In genomic region chr5:140557965-140558364, GRCh38 we compare ENCODE assay signal across 7 cellular contexts. TPM values are rescaled to one million over a fixed set of nuclear protein-coding genes. Genes with fewer than 3 reads are reported as not detected.
DNase-seq lines count a peak whose midpoint lies in the region; ATAC-seq, FAIRE-seq and TF ChIP-seq lines count a peak whose summit lies in the region.

No MANE protein-coding gene starts in this region.

- H3K27me3 Mint-ChIP-seq in activated CD8-positive, alpha-beta T cell treated with anti-CD3 and anti-CD28 coated beads, Interleukin-2, amount 10 ng/mL, durations not matched to agents 7 days and 5 days (ENCODE audit: low read depth): no peaks in the 10 kb centered on the region

- no peak overlapping the region for H2AFZ ChIP-seq in keratinocyte (ENCODE audit: control insufficient read depth, low read length)

- CTCF ChIA-PET in activated CD8-positive, alpha-beta T cell treated with anti-CD3 and anti-CD28 coated beads, Interleukin-2, amount 10 ng/mL, durations not matched to agents 7 days and 5 days (lab: Charles Lee): interaction anchor here (2.7 kb wide), 1 partner anchor 11 kb away, joined by 15 read pairs; the partner anchor contains the start of gene EIF4EBP3

- H3K27me3 ChIP-seq in HUES6 (ENCODE audit: control insufficient read depth, insufficient read depth, low read length) (no peaks in the 10 kb centered on the region), keratinocyte (ENCODE audit: control insufficient read depth, extremely low read depth, insufficient read depth, low read length) (no peaks in the 10 kb centered on the region), stomach smooth muscle (ENCODE audit: control insufficient read depth in 1 of 2, insufficient read depth in 2 of 2, low read length in 2 of 2) (no peaks in the 10 kb centered on the region)

- H3K27ac Mint-ChIP-seq in activated CD8-positive, alpha-beta T cell treated with anti-CD3 and anti-CD28 coated beads, Interleukin-2, amount 10 ng/mL, durations not matched to agents 7 days and 5 days: peak overlapping the region; percentile 82

- no peak for ATAC-seq in activated CD8-positive, alpha-beta T cell treated with anti-CD3 and anti-CD28 coated beads, Interleukin-2, amount 10 ng/mL, durations not matched to agents 7 days and 5 days
- no peak for ATAC-seq in GM21360 (IDR thresholded peaks at IDR 0.05; ENCODE audit: unreplicated experiment)

- H3K9me3 ChIP-seq in HUES6 (ENCODE audit: control insufficient read depth, insufficient read depth, low read depth, low read length) (no peaks in the 10 kb centered on the region), keratinocyte (ENCODE audit: control insufficient read depth, low read depth, low read length) (no peaks in the 10 kb centered on the region), stomach smooth muscle (ENCODE audit: control insufficient read depth in 2 of 2, low read length in 2 of 2) (no peaks in the 10 kb centered on the region)

- H3K4me1 Mint-ChIP-seq in activated CD8-positive, alpha-beta T cell treated with anti-CD3 and anti-CD28 coated beads, Interleukin-2, amount 10 ng/mL, durations not matched to agents 7 days and 5 days (ENCODE audit: low read depth): peaks cover 46% of the 10 kb centered on the region

- dilution Hi-C loops in keratinocyte (cut with MboI; ENCODE audit: extremely low pct_ligation_motif_present, low sequenced_read_pairs): no loop called here

- FAIRE-seq in keratinocyte (lab: Jason Lieb, UNC): no peak

- POLR2A ChIA-PET in activated CD8-positive, alpha-beta T cell treated with anti-CD3 and anti-CD28 coated beads, Interleukin-2, amount 10 ng/mL, durations not matched to agents 7 days and 5 days (lab: Charles Lee): interaction anchor here (0.6 to 1.9 kb wide), 11 partner anchors 8 to 157 kb away, joined by 3 to 39 read pairs (median 4); partner anchors contain the start of genes EIF4EBP3, HARS1, HARS2 and IK

- peak overlapping the region; percentile 77 for H3K4me3 Mint-ChIP-seq in activated CD8-positive, alpha-beta T cell treated with anti-CD3 and anti-CD28 coated beads, Interleukin-2, amount 10 ng/mL, durations not matched to agents 7 days and 5 days

- H3K9me3 Mint-ChIP-seq in activated CD8-positive, alpha-beta T cell treated with anti-CD3 and anti-CD28 coated beads, Interleukin-2, amount 10 ng/mL, durations not matched to agents 7 days and 5 days (ENCODE audit: insufficient read depth): no peaks in the 10 kb centered on the region

- H3K4me3 ChIP-seq in HUES6 (ENCODE audit: low read depth, low read length): peak overlapping the region; percentile 85
- H3K4me3 ChIP-seq in keratinocyte (ENCODE audit: control insufficient read depth in 2 of 3, extremely low read depth in 1 of 3, insufficient read depth in 2 of 3, low read depth in 1 of 3, low read length in 3 of 3): no peak overlapping the region
- H3K4me3 ChIP-seq in stomach smooth muscle (ENCODE audit: low read length in 2 of 2): peak overlapping the region; percentile 87 to 92

- H3K27ac ChIP-seq in HUES6 (ENCODE audit: low read depth, low read length) (peak overlapping the region; percentile 87; the same call in 1 of the 2 replicates), keratinocyte (ENCODE audit: control insufficient read depth, insufficient read depth, low read length) (no peak overlapping the region), stomach smooth muscle (ENCODE audit: low read length) (peak overlapping the region; percentile 92)

- no peak for DNase-seq in activated CD8-positive, alpha-beta T cell treated with anti-CD3 and anti-CD28 coated beads, Interleukin-2, amount 10 ng/mL, durations not matched to agents 7 days and 5 days
- DNase-seq in keratinocyte (ENCODE audit: low read depth, low spot score): no peak
- no peak for DNase-seq in NCI-H1694 (lab: John Stamatoyannopoulos, UW)
- DNase-seq in NCI-H146 (lab: John Stamatoyannopoulos, UW): no peak

- H4K20me1 ChIP-seq in keratinocyte (ENCODE audit: control insufficient read depth, extremely low read depth, insufficient read depth, low read length): no peaks in the 10 kb centered on the region

- H3K79me2 ChIP-seq in keratinocyte (ENCODE audit: control insufficient read depth, insufficient read depth, low read length): peaks cover 39% of the 10 kb centered on the region

- no peak for TF ChIP-seq CTCF in keratinocyte (optimal IDR thresholded peaks at IDR 0.05 in 1 of 3, IDR thresholded peaks at IDR 0.05 in 1 of 3, conservative IDR thresholded peaks at IDR 0.05 in 1 of 3; ENCODE audit: extremely low read depth in 1 of 3, insufficient read depth in 2 of 3, low read length in 3 of 3)

- peak overlapping the region; percentile 92 for H3K4me2 ChIP-seq in keratinocyte (ENCODE audit: control insufficient read depth, extremely low read depth, insufficient read depth, low read depth, low read length)

- H3K36me3 ChIP-seq in HUES6 (ENCODE audit: control insufficient read depth, insufficient read depth, low read length): peaks cover 36% of the 10 kb centered on the region
- peaks cover 0 to 7% of the 10 kb centered on the region in 2 experiments for H3K36me3 ChIP-seq in keratinocyte (ENCODE audit: control insufficient read depth in 2 of 2, extremely low read depth in 1 of 2, insufficient read depth in 2 of 2, low read length in 2 of 2)
- H3K36me3 ChIP-seq in stomach smooth muscle (ENCODE audit: control insufficient read depth in 2 of 2, insufficient read depth in 2 of 2, low read length in 2 of 2): peaks cover 6 to 13% of the 10 kb centered on the region in 2 donors

- H3K4me1 ChIP-seq in HUES6 (ENCODE audit: control insufficient read depth, insufficient read depth, low read length) (peaks cover 14% of the 10 kb centered on the region; the same call in 1 of the 2 replicates), keratinocyte (ENCODE audit: control insufficient read depth, extremely low read depth, insufficient read depth, low read length) (peaks cover 30% of the 10 kb centered on the region), stomach smooth muscle (ENCODE audit: control insufficient read depth, insufficient read depth, low read length) (peaks cover 33% of the 10 kb centered on the region)

- H3K9ac ChIP-seq in HUES6 (ENCODE audit: low read length) (peak overlapping the region; percentile 96), keratinocyte (ENCODE audit: control insufficient read depth, extremely low read depth, insufficient read depth, low read length) (no peak overlapping the region), stomach smooth muscle (ENCODE audit: low read length in 2 of 2) (peak overlapping the region in 1 of 2 donors; percentile 93)

- peaks cover 3% of the 10 kb centered on the region for H3K9me1 ChIP-seq in keratinocyte (ENCODE audit: control insufficient read depth, extremely low read depth, insufficient read depth, low read length)

- peaks cover 33% of the 10 kb centered on the region for H3K36me3 Mint-ChIP-seq in activated CD8-positive, alpha-beta T cell treated with anti-CD3 and anti-CD28 coated beads, Interleukin-2, amount 10 ng/mL, durations not matched to agents 7 days and 5 days (ENCODE audit: low read depth)

RNA-seq across cellular contexts. Expression of gene SRA1, which starts 0.7 kb away (rescaled TPM):
- total RNA-seq in activated CD8-positive, alpha-beta T cell treated with anti-CD3 and anti-CD28 coated beads, Interleukin-2, amount 10 ng/mL, durations not matched to agents 7 days and 5 days: 10 to 100 TPM; 42.7 to 43.4 TPM
- 19.3 to 48.3 TPM (median 32.4 TPM) in 3 replicates for polyA plus RNA-seq in keratinocyte
- 35.5 TPM for polyA plus RNA-seq in keratinocyte (2011; ENCODE audit: low read depth)
- polyA plus RNA-seq in keratinocyte (2011; cell fraction: cytosol; rRNA removed): 26.3 and 34.7 TPM in 2 replicates
- 21.1 and 23.6 TPM in 2 replicates for polyA plus RNA-seq in keratinocyte (2011; cell fraction: nucleus; rRNA removed)
- 25.5 and 37.0 TPM in 2 replicates for polyA plus RNA-seq in keratinocyte (2012; ENCODE audit: low replicate concordance)
- 12.3 to 17.8 TPM (median 13.8 TPM) in 3 replicates for polyA minus RNA-seq in keratinocyte
- 23.0 TPM for polyA minus RNA-seq in keratinocyte (2011; cell fraction: cytosol; rRNA and poly(A)+ RNA removed)
- polyA minus RNA-seq in keratinocyte (2011; cell fraction: nucleus; rRNA and poly(A)+ RNA removed): 3.3 and 3.8 TPM in 2 replicates

RNA-seq across cellular contexts. Expression of gene APBB3, which starts 6.4 kb away (rescaled TPM):
- total RNA-seq in activated CD8-positive, alpha-beta T cell treated with anti-CD3 and anti-CD28 coated beads, Interleukin-2, amount 10 ng/mL, durations not matched to agents 7 days and 5 days: 10 to 100 TPM; 24.1 to 25.0 TPM
- polyA plus RNA-seq in keratinocyte: 6.7 to 12.4 TPM (median 7.1 TPM) in 3 replicates
- 4.0 TPM for polyA plus RNA-seq in keratinocyte (2011; ENCODE audit: low read depth)
- polyA plus RNA-seq in keratinocyte (2011; cell fraction: cytosol; rRNA removed): 1.4 and 2.4 TPM in 2 replicates
- polyA plus RNA-seq in keratinocyte (2011; cell fraction: nucleus; rRNA removed): 40.3 and 44.0 TPM in 2 replicates
- 4.4 and 17.2 TPM in 2 replicates for polyA plus RNA-seq in keratinocyte (2012; ENCODE audit: low replicate concordance)
- polyA minus RNA-seq in keratinocyte: 12.6 to 18.5 TPM (median 15.9 TPM) in 3 replicates
- polyA minus RNA-seq in keratinocyte (2011; cell fraction: cytosol; rRNA and poly(A)+ RNA removed): 2.1 TPM
- polyA minus RNA-seq in keratinocyte (2011; cell fraction: nucleus; rRNA and poly(A)+ RNA removed): 5.9 and 8.6 TPM in 2 replicates

RNA-seq across cellular contexts. Expression of gene SLC35A4, which starts 6.7 kb away (rescaled TPM):
- total RNA-seq in activated CD8-positive, alpha-beta T cell treated with anti-CD3 and anti-CD28 coated beads, Interleukin-2, amount 10 ng/mL, durations not matched to agents 7 days and 5 days: 10 to 100 TPM; 88.9 to 98.2 TPM
- 63.1 to 95.7 TPM (median 63.5 TPM) in 3 replicates for polyA plus RNA-seq in keratinocyte
- 7.7 TPM for polyA plus RNA-seq in keratinocyte (2011; ENCODE audit: low read depth)
- 80.5 and 89.5 TPM in 2 replicates for polyA plus RNA-seq in keratinocyte (2011; cell fraction: cytosol; rRNA removed)
- 65.0 and 85.0 TPM in 2 replicates for polyA plus RNA-seq in keratinocyte (2011; cell fraction: nucleus; rRNA removed)
- 69.7 and 77.9 TPM in 2 replicates for polyA plus RNA-seq in keratinocyte (2012; ENCODE audit: low replicate concordance)
- polyA minus RNA-seq in keratinocyte: 70.9 to 195 TPM (median 80.6 TPM) in 3 replicates
- 38.2 TPM for polyA minus RNA-seq in keratinocyte (2011; cell fraction: cytosol; rRNA and poly(A)+ RNA removed)
- polyA minus RNA-seq in keratinocyte (2011; cell fraction: nucleus; rRNA and poly(A)+ RNA removed): 16.8 and 37.3 TPM in 2 replicates

RNA-seq across cellular contexts. Expression of gene EIF4EBP3, which starts 10.5 kb away (rescaled TPM):
- total RNA-seq in activated CD8-positive, alpha-beta T cell treated with anti-CD3 and anti-CD28 coated beads, Interleukin-2, amount 10 ng/mL, durations not matched to agents 7 days and 5 days: 1 to 10 TPM; 7.4 to 8.6 TPM
- polyA plus RNA-seq in keratinocyte: 4.9 to 7.7 TPM (median 5.2 TPM) in 3 replicates
- 12.4 TPM for polyA plus RNA-seq in keratinocyte (2011; ENCODE audit: low read depth)
- 3.7 and 6.6 TPM in 2 replicates for polyA plus RNA-seq in keratinocyte (2011; cell fraction: cytosol; rRNA removed)
- polyA plus RNA-seq in keratinocyte (2011; cell fraction: nucleus; rRNA removed): 6.3 and 8.3 TPM in 2 replicates
- polyA plus RNA-seq in keratinocyte (2012; ENCODE audit: low replicate concordance): 7.0 and 36.5 TPM in 2 replicates
- 1.6 to 4.5 TPM (median 2.9 TPM) in 3 replicates for polyA minus RNA-seq in keratinocyte
- 3.6 TPM for polyA minus RNA-seq in keratinocyte (2011; cell fraction: cytosol; rRNA and poly(A)+ RNA removed)
- 2.1 TPM in 1 of 2 replicates, not detected in the other for polyA minus RNA-seq in keratinocyte (2011; cell fraction: nucleus; rRNA and poly(A)+ RNA removed)

Comparison
In these comparisons a context has a peak if more than half of its experiments do, and no peak if none do; other contexts are left out.
1. H3K4me3 ChIP-seq: peak in HUES6 (single experiment) and stomach smooth muscle (2 of 2); none in keratinocyte (0 of 3).